ENCODE assay signal across 12 cellular contexts in genomic region chr4:53119685-53120084, GRCh38.
DNase-seq lines count a peak whose midpoint lies in the region; ATAC-seq and TF ChIP-seq lines count a peak whose summit lies in the region.
"Had no signal": no experiment of that assay in that cellular context is flagged by ENCODE, and none has a peak within 500 bp of the region (broad histone marks: within the 10 kb centered on the region; RNA-seq: fewer than 3 reads in every experiment).

No MANE protein-coding gene starts in this region.

- H3K4me1 ChIP-seq in fibroblast of lung (ENCODE audit: control insufficient read depth, extremely low read depth, insufficient read depth, low read length) (peaks cover 8% of the 10 kb centered on the region), mucosa of descending colon (ENCODE audit: low read depth) (peaks cover 12% of the 10 kb centered on the region)
- H3K4me1 ChIP-seq: BLaER1 had no signal

- H3K36me3 ChIP-seq in fibroblast of lung (ENCODE audit: control insufficient read depth, insufficient read depth, low read length) (no peaks in the 10 kb centered on the region), mucosa of descending colon (ENCODE audit: low read depth) (no peaks in the 10 kb centered on the region)
- H3K36me3 ChIP-seq: BLaER1, ovary had no signal

- no peak for TF ChIP-seq CTCF in AG09309 (IDR thresholded peaks at IDR 0.05; ENCODE audit: control insufficient read depth, insufficient read depth, low read depth, low read length, missing control alignments)
- TF ChIP-seq CTCF in RWPE1 (conservative IDR thresholded peaks at IDR 0.05; ENCODE audit: low read depth): no peak
- TF ChIP-seq CTCF in fibroblast of lung (conservative IDR thresholded peaks at IDR 0.05 in 1 of 2, IDR thresholded peaks at IDR 0.05 in 1 of 2; ENCODE audit: low read depth in 1 of 2, low read length in 2 of 2): no peak
- no peak for TF ChIP-seq CTCF in mucosa of descending colon (IDR thresholded peaks at IDR 0.05)
- TF ChIP-seq CTCF in GM10248 (IDR thresholded peaks at IDR 0.05; ENCODE audit: control extremely low read depth, extremely low read depth, low read depth, missing control alignments): no peak

- no peak overlapping the region for H3K9ac ChIP-seq in fibroblast of lung (ENCODE audit: insufficient read depth, low read length)
- H3K9ac ChIP-seq: BLaER1 had no signal

- no peak overlapping the region for H3K4me3 ChIP-seq in AG09309 (ENCODE audit: control insufficient read depth, low read depth, low read length)
- H3K4me3 ChIP-seq in fibroblast of lung (replicated peaks in 1 of 4; ENCODE audit: control extremely low read depth in 1 of 4, insufficient read depth in 1 of 4, low read depth in 3 of 4, low read length in 4 of 4): no peak overlapping the region
- H3K4me3 ChIP-seq in mucosa of descending colon: no peak overlapping the region
- H3K4me3 ChIP-seq: BLaER1, ovary had no signal

- CTCF ChIA-PET in RWPE1 (lab: Yijun Ruan, JAX) (interaction anchor here (0.7 kb wide), 1 partner anchor 1424 kb away, joined by 3 read pairs; no protein-coding TSS in a partner anchor), GM10248 (lab: Yijun Ruan, JAX) (interaction anchor here (0.9 to 1.1 kb wide), 2 partner anchors 9 to 12 kb away, joined by 3 read pairs; no protein-coding TSS in a partner anchor)

- no peak overlapping the region for H3K4me2 ChIP-seq in fibroblast of lung (ENCODE audit: extremely low read depth, insufficient read depth, low read length)
- H3K4me2 ChIP-seq: BLaER1 had no signal

- no peaks in the 10 kb centered on the region for H3K79me2 ChIP-seq in fibroblast of lung (ENCODE audit: control insufficient read depth, insufficient read depth, low read length)

- H2AFZ ChIP-seq in fibroblast of lung (ENCODE audit: low read length): no peak overlapping the region

- H3K9me3 ChIP-seq in fibroblast of lung (ENCODE audit: control insufficient read depth, insufficient read depth, low read depth, low read length) (no peaks in the 10 kb centered on the region), mucosa of descending colon (no peaks in the 10 kb centered on the region)
- H3K9me3 ChIP-seq: BLaER1, ovary had no signal

- intact Hi-C loops in mucosa of descending colon (cut with DNase I, micrococcal nuclease): no loop called here

- H3K27me3 ChIP-seq in fibroblast of lung (ENCODE audit: control insufficient read depth, insufficient read depth, low read length): no peaks in the 10 kb centered on the region
- H3K27me3 ChIP-seq: BLaER1, ovary had no signal

- DNase-seq in AG09309 (ENCODE audit: low read depth) (peak; percentile 49), RWPE1 (ENCODE audit: low spot score) (peak; percentile 22), fibroblast of lung (ENCODE audit: low read depth in 2 of 2) (peak; percentile 44 to 81), mucosa of descending colon (no peak), GM10248 (ENCODE audit: extremely low spot score) (no peak)
- DNase-seq in activated CD8-positive, alpha-beta memory T cell treated with anti-CD3 and anti-CD28 coated beads, Interleukin-2, amount 50 U/mL, for 48 hours: no peak
- DNase-seq: activated effector memory CD4-positive, alpha-beta T cell treated with anti-CD3 and anti-CD28 coated beads, Interleukin-2, amount 50 U/mL, for 16 hours; NCI-H2171 had no signal

- POLR2A ChIA-PET in RWPE1 (lab: Yijun Ruan, JAX; ENCODE audit: low non-redundant PET): no interaction called here
- POLR2A ChIA-PET in GM10248 (lab: Yijun Ruan, JAX): no interaction called here

- no peaks in the 10 kb centered on the region for H4K20me1 ChIP-seq in fibroblast of lung (ENCODE audit: control insufficient read depth, extremely low read depth, insufficient read depth, low read length)
- H4K20me1 ChIP-seq: BLaER1 had no signal

- H3K27ac ChIP-seq in RWPE1: no peak overlapping the region
- H3K27ac ChIP-seq in fibroblast of lung (ENCODE audit: insufficient read depth, low read length): peak overlapping the region; percentile 22
- H3K27ac ChIP-seq: BLaER1, ovary had no signal

- ATAC-seq in mucosa of descending colon: peak; percentile 49
- ATAC-seq in HG03439 (IDR thresholded peaks at IDR 0.05; ENCODE audit: unreplicated experiment): no peak
- ATAC-seq in HG02759 (IDR thresholded peaks at IDR 0.05; ENCODE audit: unreplicated experiment): no peak

Comparison
In these comparisons a context has a peak if more than half of its experiments do, and no peak if none do; other contexts are left out.
1. DNase-seq: peak in AG09309 (single experiment), RWPE1 (single experiment) and fibroblast of lung (2 of 2); none in mucosa of descending colon (0 of 3), GM10248 (single experiment) and activated CD8-positive, alpha-beta memory T cell treated with anti-CD3 and anti-CD28 coated beads, Interleukin-2, amount 50 U/mL, for 48 hours (single experiment).